8 cellular contexts compared by ENCODE assay signal in genomic region chr4:2469192-2469984, GRCh38. TPM values are rescaled to one million over a fixed set of nuclear protein-coding genes. Genes with fewer than 3 reads are reported as not detected.
DNase-seq lines count a peak whose midpoint lies in the region; ATAC-seq, FAIRE-seq and TF ChIP-seq lines count a peak whose summit lies in the region.

No MANE protein-coding gene starts in this region.

- peak overlapping the region; percentile 53 for H2AFZ ChIP-seq in ACC112 (ENCODE audit: low read length, unreplicated experiment)
- peak overlapping the region; percentile 78 for H2AFZ ChIP-seq in PC-9

- peaks cover 9% of the 10 kb centered on the region for H3K4me1 ChIP-seq in ACC112 (ENCODE audit: control insufficient read depth, insufficient read depth, low read length, unreplicated experiment)
- peaks cover 5% of the 10 kb centered on the region for H3K4me1 ChIP-seq in PC-9 (replicated peaks; ENCODE audit: insufficient read depth)

- no TSS peak for BruUV-seq in PC-9 (replicated peaks; lab: Mats Ljungman, UMichigan)

- H3K4me3 ChIP-seq in ACC112 (ENCODE audit: low read depth, low read length) (peak overlapping the region; percentile 93), PC-9 (peak overlapping the region; percentile 94)

- POLR2A ChIA-PET in PC-9 (lab: Charles Lee; ENCODE audit: unreplicated experiment), result interaction anchor here (0.5 to 0.7 kb wide), 4 partner anchors 9 to 69 kb away, joined by 3 to 6 read pairs (median 4); no protein-coding TSS in a partner anchor

- DNase-seq in PC-9 (peak in 1 of 2 experiments; percentile 33), activated gamma-delta T cell (lab: John Stamatoyannopoulos, UW) (peak; percentile 73), head of caudate nucleus (peak in 40 of 42 donors; percentile 16 to 78 (median 54)), putamen (ENCODE audit: low spot score) (peak; percentile 12), urothelium cell line (ENCODE audit: low spot score) (peak; percentile 48)

- H3K9me3 ChIP-seq in PC-9 (ENCODE audit: insufficient read depth, low read depth), result no peaks in the 10 kb centered on the region

- H3K36me3 ChIP-seq in ACC112 (ENCODE audit: insufficient read depth, low read length), result peaks cover 12% of the 10 kb centered on the region
- H3K36me3 ChIP-seq in PC-9 (ENCODE audit: low read depth), result peaks cover 11% of the 10 kb centered on the region; the same call in 1 of the 2 replicates

- peak overlapping the region; percentile 74 for H3K27ac ChIP-seq in ACC112 (ENCODE audit: low read depth, low read length)
- peak overlapping the region; percentile 57 for H3K27ac ChIP-seq in PC-9

- no peak for FAIRE-seq in urothelium cell line (lab: Jason Lieb, UNC)

- no peaks in the 10 kb centered on the region for H3K27me3 ChIP-seq in ACC112 (ENCODE audit: insufficient read depth, low read length)
- H3K27me3 ChIP-seq in PC-9 (ENCODE audit: insufficient read depth, low read depth), result no peaks in the 10 kb centered on the region

- no peaks in the 10 kb centered on the region; the same call in none of the 2 replicates for H3F3A ChIP-seq in PC-9 (ENCODE audit: insufficient read depth, low read depth)

- CTCF ChIA-PET in PC-9 (lab: Charles Lee), result interaction anchor here (0.6 kb wide), 2 partner anchors 586 to 1567 kb away, joined by 10 to 17 read pairs; no protein-coding TSS in a partner anchor

- H3K79me2 ChIP-seq in ACC112 (ENCODE audit: control insufficient read depth, insufficient read depth, low read length, unreplicated experiment) (peaks cover 66% of the 10 kb centered on the region), PC-9 (ENCODE audit: low read depth) (peaks cover 64% of the 10 kb centered on the region)

- H4K20me1 ChIP-seq in PC-9 (ENCODE audit: insufficient read depth), result peaks cover 43% of the 10 kb centered on the region

- intact Hi-C loops in PC-9 (cut with micrococcal nuclease; ENCODE audit: unreplicated experiment), result loop anchor here (2.0 to 10.0 kb wide), 5 partner anchors 55 to 247 kb away; partner anchors contain the start of genes CFAP99, FAM193A, MXD4 and ZFYVE28
- intact Hi-C loops in head of caudate nucleus (cut with DNase I), result loop anchor here (5.0 to 10.0 kb wide), 2 partner anchors 37 to 65 kb away; partner anchors contain the start of gene FAM193A

- peak overlapping the region; percentile 97 for H3K4me2 ChIP-seq in PC-9

- no peaks in the 10 kb centered on the region for H3K9me2 ChIP-seq in PC-9 (ENCODE audit: insufficient read depth)

- peak; percentile 30 for ATAC-seq in GM18519 (IDR thresholded peaks at IDR 0.05; ENCODE audit: low FRiP score, unreplicated experiment)
- peak; percentile 30 for ATAC-seq in HG03039 (IDR thresholded peaks at IDR 0.05; ENCODE audit: unreplicated experiment)

- TF ChIP-seq CTCF in PC-9 (conservative IDR thresholded peaks at IDR 0.05), result no peak

RNA-seq across cellular contexts. Expression of gene RNF4, which starts 0.5 kb away (rescaled TPM):
- 63.5 and 95.4 TPM in 2 replicates for total RNA-seq in PC-9 (2021)

RNA-seq across cellular contexts. Expression of gene CFAP99, which starts 50.6 kb away (rescaled TPM):
- 0.48 and 0.85 TPM in 2 replicates for total RNA-seq in PC-9 (2021)

RNA-seq across cellular contexts. Expression of gene ZFYVE28, which starts 50.9 kb away (rescaled TPM):
- 12.9 and 13.6 TPM in 2 replicates for total RNA-seq in PC-9 (2021)
